Comparison of ENCODE assay signal across 1 cellular context in genomic region chr3:119582178-119582577, GRCh38.
TF ChIP-seq lines count a peak whose summit lies in the region.

No MANE protein-coding gene starts in this region.

TF ChIP-seq in GM12878, 131 proteins besides CTCF, POLR2A, EP300 and RAD21 (continues in another document):
- TF ChIP-seq MLLT1 (IDR thresholded peaks at IDR 0.05) (no peak), ZNF24 (IDR thresholded peaks at IDR 0.05) (no peak), SMC3 (IDR thresholded peaks at IDR 0.05; ENCODE audit: borderline replicate concordance, low read length) (no peak), ZBTB40 (IDR thresholded peaks at IDR 0.05; ENCODE audit: borderline replicate concordance) (no peak), ZNF274 (IDR thresholded peaks at IDR 0.05; ENCODE audit: insufficient read depth, insufficient read length) (no peak), ELK1 (IDR thresholded peaks at IDR 0.05; ENCODE audit: low read depth, low read length) (no peak), FOXK2 (IDR thresholded peaks at IDR 0.05) (no peak), POU2F2 (IDR thresholded peaks at IDR 0.05; ENCODE audit: borderline replicate concordance, low read depth, low read length) (no peak), PAX5 (IDR thresholded peaks at IDR 0.05; ENCODE audit: borderline replicate concordance, low read depth, low read length) (no peak), RB1 (IDR thresholded peaks at IDR 0.05; ENCODE audit: borderline replicate concordance) (no peak), TAF1 (IDR thresholded peaks at IDR 0.05; ENCODE audit: borderline replicate concordance, low read depth, low read length) (no peak), SKIL (IDR thresholded peaks at IDR 0.05; ENCODE audit: low read depth, poor library complexity, severe bottlenecking) (no peak), NBN (IDR thresholded peaks at IDR 0.05) (no peak), EZH2 (IDR thresholded peaks at IDR 0.05; ENCODE audit: borderline replicate concordance, control insufficient read depth, low read depth, low read length) (no peak), RFX5 (IDR thresholded peaks at IDR 0.05; ENCODE audit: low read depth, low read length) (no peak), BCL11A (IDR thresholded peaks at IDR 0.05; ENCODE audit: low read depth, low read length) (no peak), NR2C2 (IDR thresholded peaks at IDR 0.05; ENCODE audit: borderline replicate concordance, control insufficient read depth, insufficient read length, low read depth) (no peak), PML (IDR thresholded peaks at IDR 0.05; ENCODE audit: low read length) (no peak), NR2C1 (IDR thresholded peaks at IDR 0.05) (no peak), BACH1 (IDR thresholded peaks at IDR 0.05; ENCODE audit: borderline replicate concordance) (peak; percentile 36; the same call in 1 of the 2 replicates), TBL1XR1 (IDR thresholded peaks at IDR 0.05; ENCODE audit: low read depth, low read length) (no peak), REST (IDR thresholded peaks at IDR 0.05; ENCODE audit: low read depth, low read length) (no peak), USF1 (IDR thresholded peaks at IDR 0.05; ENCODE audit: borderline replicate concordance, extremely low read length, insufficient read depth, low read depth, low read length) (no peak), ATF3 (IDR thresholded peaks at IDR 0.05; ENCODE audit: borderline replicate concordance, extremely low read depth, low read depth, low read length) (no peak), DPF2 (IDR thresholded peaks at IDR 0.05) (peak; percentile 59), KDM1A (IDR thresholded peaks at IDR 0.05; ENCODE audit: borderline replicate concordance) (no peak), RELB (IDR thresholded peaks at IDR 0.05; ENCODE audit: low read depth) (peak; percentile 81), FOXM1 (IDR thresholded peaks at IDR 0.05; ENCODE audit: low read depth, low read length) (no peak), SPI1 (IDR thresholded peaks at IDR 0.05; ENCODE audit: borderline replicate concordance, insufficient read depth, low read depth, low read length) (no peak), JUNB (IDR thresholded peaks at IDR 0.05) (peak; percentile 30; the same call in 1 of the 2 replicates), FOS (IDR thresholded peaks at IDR 0.05; ENCODE audit: borderline replicate concordance, extremely low read depth, insufficient read length) (no peak), ZBED1 (IDR thresholded peaks at IDR 0.05; ENCODE audit: borderline replicate concordance) (no peak), RELA (IDR thresholded peaks at IDR 0.05; ENCODE audit: borderline replicate concordance, partially characterized antibody) (peak; percentile 85), ZNF622 (IDR thresholded peaks at IDR 0.05) (no peak), SMAD1 (IDR thresholded peaks at IDR 0.05; ENCODE audit: low read depth, partially characterized antibody) (no peak), SUZ12 (IDR thresholded peaks at IDR 0.05; ENCODE audit: unreplicated experiment) (no peak), RBBP5 (conservative IDR thresholded peaks at IDR 0.05) (no peak), TCF7 (IDR thresholded peaks at IDR 0.05; ENCODE audit: borderline replicate concordance) (no peak), RCOR1 (conservative IDR thresholded peaks at IDR 0.05; ENCODE audit: low read depth, low read length) (no peak), YY1 (IDR thresholded peaks at IDR 0.05; ENCODE audit: low read depth, low read length) (0 out of 2 replicates have a peak, but pooled peaks have one; percentile 12), MXI1 (IDR thresholded peaks at IDR 0.05; ENCODE audit: low read depth, low read length) (no peak), ZNF687 (IDR thresholded peaks at IDR 0.05) (peak; percentile 54; the same call in 1 of the 2 replicates), ESRRA (IDR thresholded peaks at IDR 0.05; ENCODE audit: low read length) (no peak), RAD51 (IDR thresholded peaks at IDR 0.05) (no peak), NFXL1 (IDR thresholded peaks at IDR 0.05; ENCODE audit: borderline replicate concordance) (no peak), CREB1 (IDR thresholded peaks at IDR 0.05; ENCODE audit: low read depth) (peak; percentile 94), CREM (IDR thresholded peaks at IDR 0.05; ENCODE audit: low read depth) (peak; percentile 84), NR2F1 (conservative IDR thresholded peaks at IDR 0.05) (no peak; the same call in 1 of the 2 replicates)
